In the genomic region with DNA sequence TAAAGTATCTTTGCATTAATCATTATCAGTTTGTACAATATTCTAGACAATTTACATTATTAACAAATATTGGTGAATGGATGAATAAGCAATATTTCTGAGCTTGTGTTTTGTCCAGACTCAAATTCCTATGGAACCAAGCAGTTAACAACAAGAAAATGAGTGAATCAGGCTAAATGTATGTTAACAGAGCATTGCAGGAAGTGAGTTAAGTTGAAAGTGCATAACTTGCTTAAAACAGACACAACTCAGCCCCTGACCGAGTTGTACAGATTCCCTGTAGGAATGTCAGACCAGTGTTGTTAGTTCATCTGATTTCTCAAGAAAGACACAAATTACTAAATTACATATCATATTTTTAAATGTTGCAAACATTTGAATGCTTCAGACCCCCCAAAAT, we compare ENCODE assay signal across 1 cellular context.
TF ChIP-seq lines count a peak whose summit lies in the region.

No MANE protein-coding gene starts in this region.

TF ChIP-seq in WTC11, 78 proteins besides CTCF, POLR2A, EP300 and RAD21 (continued from another document):
- TF ChIP-seq CREB1 (CRISPR knock-in tag; IDR thresholded peaks at IDR 0.05) = no peak
- TF ChIP-seq ZNF138 (CRISPR knock-in tag; conservative IDR thresholded peaks at IDR 0.05) = no peak
- no peak for TF ChIP-seq MXD4 (CRISPR knock-in tag; IDR thresholded peaks at IDR 0.05; ENCODE audit: borderline replicate concordance)
- no peak for TF ChIP-seq NR1H2 (CRISPR knock-in tag; IDR thresholded peaks at IDR 0.05)
- TF ChIP-seq OVOL2 (CRISPR knock-in tag; IDR thresholded peaks at IDR 0.05; ENCODE audit: borderline replicate concordance) = no peak
- no peak for TF ChIP-seq IRF2 (CRISPR knock-in tag; IDR thresholded peaks at IDR 0.05; ENCODE audit: borderline replicate concordance, low read depth)
- TF ChIP-seq, protein P1, sequence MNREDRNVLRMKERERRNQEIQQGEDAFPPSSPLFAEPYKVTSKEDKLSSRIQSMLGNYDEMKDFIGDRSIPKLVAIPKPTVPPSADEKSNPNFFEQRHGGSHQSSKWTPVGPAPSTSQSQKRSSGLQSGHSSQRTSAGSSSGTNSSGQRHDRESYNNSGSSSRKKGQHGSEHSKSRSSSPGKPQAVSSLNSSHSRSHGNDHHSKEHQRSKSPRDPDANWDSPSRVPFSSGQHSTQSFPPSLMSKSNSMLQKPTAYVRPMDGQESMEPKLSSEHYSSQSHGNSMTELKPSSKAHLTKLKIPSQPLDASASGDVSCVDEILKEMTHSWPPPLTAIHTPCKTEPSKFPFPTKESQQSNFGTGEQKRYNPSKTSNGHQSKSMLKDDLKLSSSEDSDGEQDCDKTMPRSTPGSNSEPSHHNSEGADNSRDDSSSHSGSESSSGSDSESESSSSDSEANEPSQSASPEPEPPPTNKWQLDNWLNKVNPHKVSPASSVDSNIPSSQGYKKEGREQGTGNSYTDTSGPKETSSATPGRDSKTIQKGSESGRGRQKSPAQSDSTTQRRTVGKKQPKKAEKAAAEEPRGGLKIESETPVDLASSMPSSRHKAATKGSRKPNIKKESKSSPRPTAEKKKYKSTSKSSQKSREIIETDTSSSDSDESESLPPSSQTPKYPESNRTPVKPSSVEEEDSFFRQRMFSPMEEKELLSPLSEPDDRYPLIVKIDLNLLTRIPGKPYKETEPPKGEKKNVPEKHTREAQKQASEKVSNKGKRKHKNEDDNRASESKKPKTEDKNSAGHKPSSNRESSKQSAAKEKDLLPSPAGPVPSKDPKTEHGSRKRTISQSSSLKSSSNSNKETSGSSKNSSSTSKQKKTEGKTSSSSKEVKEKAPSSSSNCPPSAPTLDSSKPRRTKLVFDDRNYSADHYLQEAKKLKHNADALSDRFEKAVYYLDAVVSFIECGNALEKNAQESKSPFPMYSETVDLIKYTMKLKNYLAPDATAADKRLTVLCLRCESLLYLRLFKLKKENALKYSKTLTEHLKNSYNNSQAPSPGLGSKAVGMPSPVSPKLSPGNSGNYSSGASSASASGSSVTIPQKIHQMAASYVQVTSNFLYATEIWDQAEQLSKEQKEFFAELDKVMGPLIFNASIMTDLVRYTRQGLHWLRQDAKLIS (CRISPR knock-in tag; IDR thresholded peaks at IDR 0.05; ENCODE audit: borderline replicate concordance) = no peak
